In the genomic region with DNA sequence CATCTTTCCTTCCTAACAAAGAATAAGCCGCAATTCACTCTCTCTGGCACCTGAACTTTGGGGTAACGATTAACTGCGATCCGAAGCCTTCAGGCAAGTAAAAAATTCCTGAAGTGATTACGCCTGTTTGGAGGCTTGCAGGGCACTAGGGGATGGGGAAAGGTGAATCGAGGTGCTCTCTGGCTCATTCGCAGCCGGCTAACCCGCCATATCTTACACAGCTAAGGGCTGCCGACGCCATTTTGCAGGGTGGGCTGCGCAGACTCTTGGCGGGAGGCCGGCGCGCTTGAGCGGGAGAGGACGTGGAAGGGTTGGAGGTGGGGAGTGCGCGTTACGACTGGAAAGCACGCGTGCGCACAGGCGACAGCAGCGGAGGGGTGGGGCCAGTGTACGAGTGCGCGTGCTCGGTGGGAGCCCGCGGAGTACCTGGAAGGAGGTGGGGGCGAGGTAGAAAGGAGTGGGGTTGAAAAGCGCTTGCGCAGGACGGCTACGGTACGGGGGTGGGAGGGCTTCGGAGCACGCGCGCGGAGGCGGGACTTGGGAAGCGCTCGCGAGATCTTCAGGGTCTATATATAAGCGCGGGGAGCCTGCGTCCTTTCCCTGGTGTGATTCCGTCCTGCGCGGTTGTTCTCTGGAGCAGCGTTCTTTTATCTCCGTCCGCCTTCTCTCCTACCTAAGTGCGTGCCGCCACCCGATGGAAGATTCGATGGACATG, we compare ENCODE assay signal across 1 cellular context.
A peak's percentile ranks its signal among the peaks of the same experiment; 100 is the strongest.
TF ChIP-seq lines count a peak whose summit lies in the region.

A gene with protein sequence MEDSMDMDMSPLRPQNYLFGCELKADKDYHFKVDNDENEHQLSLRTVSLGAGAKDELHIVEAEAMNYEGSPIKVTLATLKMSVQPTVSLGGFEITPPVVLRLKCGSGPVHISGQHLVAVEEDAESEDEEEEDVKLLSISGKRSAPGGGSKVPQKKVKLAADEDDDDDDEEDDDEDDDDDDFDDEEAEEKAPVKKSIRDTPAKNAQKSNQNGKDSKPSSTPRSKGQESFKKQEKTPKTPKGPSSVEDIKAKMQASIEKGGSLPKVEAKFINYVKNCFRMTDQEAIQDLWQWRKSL (plus strand): TSS at position 595 of the 715 bp plus-strand sequence. CDS start 100 bp downstream, at position 695.

TF ChIP-seq in K562, 482 proteins besides CTCF, POLR2A, EP300 and RAD21 (continued from another document and continues in another):
- TF ChIP-seq ZNF384 (IDR thresholded peaks at IDR 0.05; ENCODE audit: low read depth, low read length) (no peak), HDAC3 (IDR thresholded peaks at IDR 0.05; ENCODE audit: borderline replicate concordance, partially characterized antibody) (no peak), RBBP5 (IDR thresholded peaks at IDR 0.05; ENCODE audit: borderline replicate concordance, insufficient read depth, low read length, poor library complexity, severe bottlenecking) (no peak), TAF9B (IDR thresholded peaks at IDR 0.05; ENCODE audit: partially characterized antibody) (peak; percentile 97), KAT7 (CRISPR knock-in tag; IDR thresholded peaks at IDR 0.05; ENCODE audit: borderline replicate concordance) (no peak), YBX1 (IDR thresholded peaks at IDR 0.05) (no peak), ZNF644 (tag; IDR thresholded peaks at IDR 0.05; ENCODE audit: low read depth) (no peak), POLR2B (IDR thresholded peaks at IDR 0.05; ENCODE audit: low read depth, partially characterized antibody) (peak; percentile 97), RBM39 (optimal IDR thresholded peaks at IDR 0.05; ENCODE audit: low read depth, low read length) (no peak), CTBP1 (IDR thresholded peaks at IDR 0.05; ENCODE audit: borderline replicate concordance) (peak; percentile 70), GATA2 (CRISPR knock-in tag; IDR thresholded peaks at IDR 0.05) (no peak), NCOA2 (IDR thresholded peaks at IDR 0.05; ENCODE audit: partially characterized antibody in 2 of 2) (no peak), ZNF263 (CRISPR knock-in tag; IDR thresholded peaks at IDR 0.05; ENCODE audit: borderline replicate concordance) (peak; percentile 3; the same call in 1 of the 2 replicates), EZH2 (IDR thresholded peaks at IDR 0.05; ENCODE audit: borderline replicate concordance, low read depth, low read length) (no peak), YY1 (IDR thresholded peaks at IDR 0.05; ENCODE audit: borderline replicate concordance in 1 of 3, control insufficient read depth in 1 of 3, extremely low read depth in 1 of 3, insufficient read depth in 3 of 3, insufficient read length in 1 of 3, insufficient replicate concordance in 2 of 3, low read depth in 1 of 3, low read length in 2 of 3) (peak; percentile 93 to 99 (median 96)), RBM14 (IDR thresholded peaks at IDR 0.05; ENCODE audit: borderline replicate concordance, insufficient read depth, low read depth, low read length) (no peak), NUFIP1 (IDR thresholded peaks at IDR 0.05; ENCODE audit: partially characterized antibody) (no peak), ZNF174 (CRISPR knock-in tag; IDR thresholded peaks at IDR 0.05) (no peak)
- TF ChIP-seq, protein P1, sequence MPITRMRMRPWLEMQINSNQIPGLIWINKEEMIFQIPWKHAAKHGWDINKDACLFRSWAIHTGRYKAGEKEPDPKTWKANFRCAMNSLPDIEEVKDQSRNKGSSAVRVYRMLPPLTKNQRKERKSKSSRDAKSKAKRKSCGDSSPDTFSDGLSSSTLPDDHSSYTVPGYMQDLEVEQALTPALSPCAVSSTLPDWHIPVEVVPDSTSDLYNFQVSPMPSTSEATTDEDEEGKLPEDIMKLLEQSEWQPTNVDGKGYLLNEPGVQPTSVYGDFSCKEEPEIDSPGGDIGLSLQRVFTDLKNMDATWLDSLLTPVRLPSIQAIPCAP (CRISPR knock-in tag; IDR thresholded peaks at IDR 0.05; ENCODE audit: borderline replicate concordance): no peak
- TF ChIP-seq, protein P2, sequence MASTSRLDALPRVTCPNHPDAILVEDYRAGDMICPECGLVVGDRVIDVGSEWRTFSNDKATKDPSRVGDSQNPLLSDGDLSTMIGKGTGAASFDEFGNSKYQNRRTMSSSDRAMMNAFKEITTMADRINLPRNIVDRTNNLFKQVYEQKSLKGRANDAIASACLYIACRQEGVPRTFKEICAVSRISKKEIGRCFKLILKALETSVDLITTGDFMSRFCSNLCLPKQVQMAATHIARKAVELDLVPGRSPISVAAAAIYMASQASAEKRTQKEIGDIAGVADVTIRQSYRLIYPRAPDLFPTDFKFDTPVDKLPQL (IDR thresholded peaks at IDR 0.05; ENCODE audit: extremely low read depth, insufficient read length): peak; percentile 97
- TF ChIP-seq, protein P3, sequence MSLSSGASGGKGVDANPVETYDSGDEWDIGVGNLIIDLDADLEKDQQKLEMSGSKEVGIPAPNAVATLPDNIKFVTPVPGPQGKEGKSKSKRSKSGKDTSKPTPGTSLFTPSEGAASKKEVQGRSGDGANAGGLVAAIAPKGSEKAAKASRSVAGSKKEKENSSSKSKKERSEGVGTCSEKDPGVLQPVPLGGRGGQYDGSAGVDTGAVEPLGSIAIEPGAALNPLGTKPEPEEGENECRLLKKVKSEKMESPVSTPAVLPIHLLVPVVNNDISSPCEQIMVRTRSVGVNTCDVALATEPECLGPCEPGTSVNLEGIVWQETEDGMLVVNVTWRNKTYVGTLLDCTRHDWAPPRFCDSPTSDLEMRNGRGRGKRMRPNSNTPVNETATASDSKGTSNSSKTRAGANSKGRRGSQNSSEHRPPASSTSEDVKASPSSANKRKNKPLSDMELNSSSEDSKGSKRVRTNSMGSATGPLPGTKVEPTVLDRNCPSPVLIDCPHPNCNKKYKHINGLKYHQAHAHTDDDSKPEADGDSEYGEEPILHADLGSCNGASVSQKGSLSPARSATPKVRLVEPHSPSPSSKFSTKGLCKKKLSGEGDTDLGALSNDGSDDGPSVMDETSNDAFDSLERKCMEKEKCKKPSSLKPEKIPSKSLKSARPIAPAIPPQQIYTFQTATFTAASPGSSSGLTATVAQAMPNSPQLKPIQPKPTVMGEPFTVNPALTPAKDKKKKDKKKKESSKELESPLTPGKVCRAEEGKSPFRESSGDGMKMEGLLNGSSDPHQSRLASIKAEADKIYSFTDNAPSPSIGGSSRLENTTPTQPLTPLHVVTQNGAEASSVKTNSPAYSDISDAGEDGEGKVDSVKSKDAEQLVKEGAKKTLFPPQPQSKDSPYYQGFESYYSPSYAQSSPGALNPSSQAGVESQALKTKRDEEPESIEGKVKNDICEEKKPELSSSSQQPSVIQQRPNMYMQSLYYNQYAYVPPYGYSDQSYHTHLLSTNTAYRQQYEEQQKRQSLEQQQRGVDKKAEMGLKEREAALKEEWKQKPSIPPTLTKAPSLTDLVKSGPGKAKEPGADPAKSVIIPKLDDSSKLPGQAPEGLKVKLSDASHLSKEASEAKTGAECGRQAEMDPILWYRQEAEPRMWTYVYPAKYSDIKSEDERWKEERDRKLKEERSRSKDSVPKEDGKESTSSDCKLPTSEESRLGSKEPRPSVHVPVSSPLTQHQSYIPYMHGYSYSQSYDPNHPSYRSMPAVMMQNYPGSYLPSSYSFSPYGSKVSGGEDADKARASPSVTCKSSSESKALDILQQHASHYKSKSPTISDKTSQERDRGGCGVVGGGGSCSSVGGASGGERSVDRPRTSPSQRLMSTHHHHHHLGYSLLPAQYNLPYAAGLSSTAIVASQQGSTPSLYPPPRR (CRISPR knock-in tag; IDR thresholded peaks at IDR 0.05; ENCODE audit: borderline replicate concordance): no peak; the same call in 1 of the 2 replicates
- TF ChIP-seq, protein P4, sequence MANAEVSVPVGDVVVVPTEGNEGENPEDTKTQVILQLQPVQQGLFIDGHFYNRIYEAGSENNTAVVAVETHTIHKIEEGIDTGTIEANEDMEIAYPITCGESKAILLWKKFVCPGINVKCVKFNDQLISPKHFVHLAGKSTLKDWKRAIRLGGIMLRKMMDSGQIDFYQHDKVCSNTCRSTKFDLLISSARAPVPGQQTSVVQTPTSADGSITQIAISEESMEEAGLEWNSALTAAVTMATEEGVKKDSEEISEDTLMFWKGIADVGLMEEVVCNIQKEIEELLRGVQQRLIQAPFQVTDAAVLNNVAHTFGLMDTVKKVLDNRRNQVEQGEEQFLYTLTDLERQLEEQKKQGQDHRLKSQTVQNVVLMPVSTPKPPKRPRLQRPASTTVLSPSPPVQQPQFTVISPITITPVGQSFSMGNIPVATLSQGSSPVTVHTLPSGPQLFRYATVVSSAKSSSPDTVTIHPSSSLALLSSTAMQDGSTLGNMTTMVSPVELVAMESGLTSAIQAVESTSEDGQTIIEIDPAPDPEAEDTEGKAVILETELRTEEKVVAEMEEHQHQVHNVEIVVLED (CRISPR knock-in tag; IDR thresholded peaks at IDR 0.05): peak; percentile 59
- TF ChIP-seq, protein P5, sequence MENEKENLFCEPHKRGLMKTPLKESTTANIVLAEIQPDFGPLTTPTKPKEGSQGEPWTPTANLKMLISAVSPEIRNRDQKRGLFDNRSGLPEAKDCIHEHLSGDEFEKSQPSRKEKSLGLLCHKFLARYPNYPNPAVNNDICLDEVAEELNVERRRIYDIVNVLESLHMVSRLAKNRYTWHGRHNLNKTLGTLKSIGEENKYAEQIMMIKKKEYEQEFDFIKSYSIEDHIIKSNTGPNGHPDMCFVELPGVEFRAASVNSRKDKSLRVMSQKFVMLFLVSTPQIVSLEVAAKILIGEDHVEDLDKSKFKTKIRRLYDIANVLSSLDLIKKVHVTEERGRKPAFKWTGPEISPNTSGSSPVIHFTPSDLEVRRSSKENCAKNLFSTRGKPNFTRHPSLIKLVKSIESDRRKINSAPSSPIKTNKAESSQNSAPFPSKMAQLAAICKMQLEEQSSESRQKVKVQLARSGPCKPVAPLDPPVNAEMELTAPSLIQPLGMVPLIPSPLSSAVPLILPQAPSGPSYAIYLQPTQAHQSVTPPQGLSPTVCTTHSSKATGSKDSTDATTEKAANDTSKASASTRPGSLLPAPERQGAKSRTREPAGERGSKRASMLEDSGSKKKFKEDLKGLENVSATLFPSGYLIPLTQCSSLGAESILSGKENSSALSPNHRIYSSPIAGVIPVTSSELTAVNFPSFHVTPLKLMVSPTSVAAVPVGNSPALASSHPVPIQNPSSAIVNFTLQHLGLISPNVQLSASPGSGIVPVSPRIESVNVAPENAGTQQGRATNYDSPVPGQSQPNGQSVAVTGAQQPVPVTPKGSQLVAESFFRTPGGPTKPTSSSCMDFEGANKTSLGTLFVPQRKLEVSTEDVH (IDR thresholded peaks at IDR 0.05; ENCODE audit: low read depth, partially characterized antibody): peak; percentile 71
- TF ChIP-seq, protein P6, sequence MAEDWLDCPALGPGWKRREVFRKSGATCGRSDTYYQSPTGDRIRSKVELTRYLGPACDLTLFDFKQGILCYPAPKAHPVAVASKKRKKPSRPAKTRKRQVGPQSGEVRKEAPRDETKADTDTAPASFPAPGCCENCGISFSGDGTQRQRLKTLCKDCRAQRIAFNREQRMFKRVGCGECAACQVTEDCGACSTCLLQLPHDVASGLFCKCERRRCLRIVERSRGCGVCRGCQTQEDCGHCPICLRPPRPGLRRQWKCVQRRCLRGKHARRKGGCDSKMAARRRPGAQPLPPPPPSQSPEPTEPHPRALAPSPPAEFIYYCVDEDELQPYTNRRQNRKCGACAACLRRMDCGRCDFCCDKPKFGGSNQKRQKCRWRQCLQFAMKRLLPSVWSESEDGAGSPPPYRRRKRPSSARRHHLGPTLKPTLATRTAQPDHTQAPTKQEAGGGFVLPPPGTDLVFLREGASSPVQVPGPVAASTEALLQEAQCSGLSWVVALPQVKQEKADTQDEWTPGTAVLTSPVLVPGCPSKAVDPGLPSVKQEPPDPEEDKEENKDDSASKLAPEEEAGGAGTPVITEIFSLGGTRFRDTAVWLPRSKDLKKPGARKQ (CRISPR knock-in tag; IDR thresholded peaks at IDR 0.05): no peak
- TF ChIP-seq, protein P7, sequence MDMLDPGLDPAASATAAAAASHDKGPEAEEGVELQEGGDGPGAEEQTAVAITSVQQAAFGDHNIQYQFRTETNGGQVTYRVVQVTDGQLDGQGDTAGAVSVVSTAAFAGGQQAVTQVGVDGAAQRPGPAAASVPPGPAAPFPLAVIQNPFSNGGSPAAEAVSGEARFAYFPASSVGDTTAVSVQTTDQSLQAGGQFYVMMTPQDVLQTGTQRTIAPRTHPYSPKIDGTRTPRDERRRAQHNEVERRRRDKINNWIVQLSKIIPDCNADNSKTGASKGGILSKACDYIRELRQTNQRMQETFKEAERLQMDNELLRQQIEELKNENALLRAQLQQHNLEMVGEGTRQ (CRISPR knock-in tag; IDR thresholded peaks at IDR 0.05): 0 out of 2 replicates have a peak, but pooled peaks have one; percentile 19
- TF ChIP-seq, protein P8, sequence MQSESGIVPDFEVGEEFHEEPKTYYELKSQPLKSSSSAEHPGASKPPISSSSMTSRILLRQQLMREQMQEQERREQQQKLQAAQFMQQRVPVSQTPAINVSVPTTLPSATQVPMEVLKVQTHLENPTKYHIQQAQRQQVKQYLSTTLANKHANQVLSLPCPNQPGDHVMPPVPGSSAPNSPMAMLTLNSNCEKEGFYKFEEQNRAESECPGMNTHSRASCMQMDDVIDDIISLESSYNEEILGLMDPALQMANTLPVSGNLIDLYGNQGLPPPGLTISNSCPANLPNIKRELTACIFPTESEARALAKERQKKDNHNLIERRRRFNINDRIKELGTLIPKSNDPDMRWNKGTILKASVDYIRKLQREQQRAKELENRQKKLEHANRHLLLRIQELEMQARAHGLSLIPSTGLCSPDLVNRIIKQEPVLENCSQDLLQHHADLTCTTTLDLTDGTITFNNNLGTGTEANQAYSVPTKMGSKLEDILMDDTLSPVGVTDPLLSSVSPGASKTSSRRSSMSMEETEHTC (IDR thresholded peaks at IDR 0.05): peak; percentile 43; the same call in 1 of the 2 replicates
- TF ChIP-seq, protein P9, sequence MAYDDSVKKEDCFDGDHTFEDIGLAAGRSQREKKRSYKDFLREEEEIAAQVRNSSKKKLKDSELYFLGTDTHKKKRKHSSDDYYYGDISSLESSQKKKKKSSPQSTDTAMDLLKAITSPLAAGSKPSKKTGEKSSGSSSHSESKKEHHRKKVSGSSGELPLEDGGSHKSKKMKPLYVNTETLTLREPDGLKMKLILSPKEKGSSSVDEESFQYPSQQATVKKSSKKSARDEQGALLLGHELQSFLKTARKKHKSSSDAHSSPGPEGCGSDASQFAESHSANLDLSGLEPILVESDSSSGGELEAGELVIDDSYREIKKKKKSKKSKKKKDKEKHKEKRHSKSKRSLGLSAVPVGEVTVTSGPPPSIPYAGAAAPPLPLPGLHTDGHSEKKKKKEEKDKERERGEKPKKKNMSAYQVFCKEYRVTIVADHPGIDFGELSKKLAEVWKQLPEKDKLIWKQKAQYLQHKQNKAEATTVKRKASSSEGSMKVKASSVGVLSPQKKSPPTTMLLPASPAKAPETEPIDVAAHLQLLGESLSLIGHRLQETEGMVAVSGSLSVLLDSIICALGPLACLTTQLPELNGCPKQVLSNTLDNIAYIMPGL (CRISPR knock-in tag; IDR thresholded peaks at IDR 0.05): no peak
- TF ChIP-seq, protein P10, sequence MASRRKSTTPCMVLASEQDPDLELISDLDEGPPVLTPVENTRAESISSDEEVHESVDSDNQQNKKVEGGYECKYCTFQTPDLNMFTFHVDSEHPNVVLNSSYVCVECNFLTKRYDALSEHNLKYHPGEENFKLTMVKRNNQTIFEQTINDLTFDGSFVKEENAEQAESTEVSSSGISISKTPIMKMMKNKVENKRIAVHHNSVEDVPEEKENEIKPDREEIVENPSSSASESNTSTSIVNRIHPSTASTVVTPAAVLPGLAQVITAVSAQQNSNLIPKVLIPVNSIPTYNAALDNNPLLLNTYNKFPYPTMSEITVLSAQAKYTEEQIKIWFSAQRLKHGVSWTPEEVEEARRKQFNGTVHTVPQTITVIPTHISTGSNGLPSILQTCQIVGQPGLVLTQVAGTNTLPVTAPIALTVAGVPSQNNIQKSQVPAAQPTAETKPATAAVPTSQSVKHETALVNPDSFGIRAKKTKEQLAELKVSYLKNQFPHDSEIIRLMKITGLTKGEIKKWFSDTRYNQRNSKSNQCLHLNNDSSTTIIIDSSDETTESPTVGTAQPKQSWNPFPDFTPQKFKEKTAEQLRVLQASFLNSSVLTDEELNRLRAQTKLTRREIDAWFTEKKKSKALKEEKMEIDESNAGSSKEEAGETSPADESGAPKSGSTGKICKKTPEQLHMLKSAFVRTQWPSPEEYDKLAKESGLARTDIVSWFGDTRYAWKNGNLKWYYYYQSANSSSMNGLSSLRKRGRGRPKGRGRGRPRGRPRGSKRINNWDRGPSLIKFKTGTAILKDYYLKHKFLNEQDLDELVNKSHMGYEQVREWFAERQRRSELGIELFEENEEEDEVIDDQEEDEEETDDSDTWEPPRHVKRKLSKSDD (conservative IDR thresholded peaks at IDR 0.05; ENCODE audit: low read length): no peak
